ENCODE assay signal across 6 cellular contexts in genomic region chr1:68003626-68004025, GRCh38. TPM values are rescaled to one million over a fixed set of nuclear protein-coding genes. Genes with fewer than 3 reads are reported as not detected.
"Had no signal": no experiment of that assay in that cellular context is flagged by ENCODE, and none has a peak within 500 bp of the region (broad histone marks: within the 10 kb centered on the region; RNA-seq: fewer than 3 reads in every experiment).

No MANE protein-coding gene starts in this region.

RNA-seq across cellular contexts. Expression of gene DIRAS3, which starts 46.8 kb away (rescaled TPM):
- total RNA-seq: activated naive CD4-positive, alpha-beta T cell treated with anti-CD3 and anti-CD28 coated beads for 36 hours; activated naive CD4-positive, alpha-beta T cell treated with anti-CD3 and anti-CD28 coated beads, Interleukin-2, amount 50 U/mL, for 72 hours; activated naive CD8-positive, alpha-beta T cell treated with anti-CD3 and anti-CD28 coated beads, Interleukin-2, amount 10 ng/mL, durations not matched to agents 7 days and 5 days; activated T-cell treated with anti-CD3 and anti-CD28 coated beads, Interleukin-2, amount 50 U/mL, for 4 hours; activated T-helper 1 cell treated with anti-CD3 and anti-CD28 coated beads, Interleukin-12 subunit alpha, Interleukin-12 subunit beta, Interleukin-2, Interleukin-4 antibody, amounts not matched to agents 30 ng/mL and 10 ng/mL and 1 ng/mL, durations not matched to agents 14 hours and 24 hours and 36 hours; activated T-helper 17 cell treated with anti-CD3 and anti-CD28 coated beads, Interleukin-2, amount 50 U/mL, for 72 hours had no signal
